20 cellular contexts compared by ENCODE assay signal in genomic region chr11:120226714-120227113, GRCh38. TPM values are rescaled to one million over a fixed set of nuclear protein-coding genes. Genes with fewer than 3 reads are reported as not detected.
DNase-seq lines count a peak whose midpoint lies in the region; ATAC-seq and TF ChIP-seq lines count a peak whose summit lies in the region.
"Had no signal": no experiment of that assay in that cellular context is flagged by ENCODE, and none has a peak within 500 bp of the region (broad histone marks: within the 10 kb centered on the region; RNA-seq: fewer than 3 reads in every experiment).

No MANE protein-coding gene starts in this region.

- ATAC-seq in right lobe of liver, result no peak
- ATAC-seq in GM19328 (IDR thresholded peaks at IDR 0.05; ENCODE audit: unreplicated experiment), result no peak
- ATAC-seq: HCT116 had no signal

- no peak overlapping the region for H3K4me3 Mint-ChIP-seq in endodermal cell
- H3K4me3 Mint-ChIP-seq: CD4-positive, alpha-beta memory T cell had no signal

- TF ChIP-seq EP300 in tibial nerve (IDR thresholded peaks at IDR 0.05), result no peak

- peaks cover 3% of the 10 kb centered on the region for H3K4me1 Mint-ChIP-seq in endodermal cell

- H3K27me3 Mint-ChIP-seq in endodermal cell (ENCODE audit: insufficient read depth), result peaks cover 34% of the 10 kb centered on the region

- H3K36me3 ChIP-seq in adipocyte (ENCODE audit: control insufficient read depth, insufficient read depth, low read length, severe bottlenecking) (peaks cover 65% of the 10 kb centered on the region), endodermal cell (ENCODE audit: control insufficient read depth, insufficient read depth, low read length) (no peaks in the 10 kb centered on the region), right lobe of liver (peaks cover 0 to 49% (median 14%) of the 10 kb centered on the region in 4 donors), tibial nerve (peaks cover 0 to 41% (median 0%) of the 10 kb centered on the region in 3 donors)

- WGBS in endodermal cell (ENCODE audit: insufficient coverage in 1 of 2, insufficient read length in 1 of 2), 2 experiments, result 84 to 86% methylated on average over 12 to 13 of the region's 13 CpGs
- 67% methylated on average over 4 of the region's 13 CpGs for WGBS in right lobe of liver (ENCODE audit: insufficient coverage, low coverage, low lambda C conversion rate, missing lambda C conversion rate)
- WGBS in tibial nerve, 2 donors, result 69% methylated on average over 12 of the region's 13 CpGs

- H3K27ac ChIP-seq in endodermal cell (ENCODE audit: low read depth, low read length) (no peak overlapping the region), right lobe of liver (no peak overlapping the region), tibial nerve (peak overlapping the region; percentile 23 to 92 (median 65))
- H3K27ac ChIP-seq: KMS-11 had no signal

- peak; percentile 29 for TF ChIP-seq CTCF in endodermal cell (conservative IDR thresholded peaks at IDR 0.05)
- no peak for TF ChIP-seq CTCF in right lobe of liver (IDR thresholded peaks at IDR 0.05)
- TF ChIP-seq CTCF in tibial nerve (IDR thresholded peaks at IDR 0.05), result no peak

- DNase-seq in adipocyte (ENCODE audit: low read depth) (no peak), endodermal cell (no peak), right lobe of liver (no peak), tibial nerve (ENCODE audit: low spot score in 2 of 2) (no peak), GM03348 (ENCODE audit: low spot score) (no peak), SHP77 (lab: John Stamatoyannopoulos, UW) (no peak)
- DNase-seq: Caco-2; CD4-positive, alpha-beta memory T cell; DND-41; NCI-H1105 treated with DMSO at 0.1 percent for 48 hours; NCI-H2029 treated with DMSO at 0.1 percent for 48 hours; NCI-H2171; NCI-H446; NCI-H526; Peyer's patch had no signal

- no peaks in the 10 kb centered on the region for H3K36me3 Mint-ChIP-seq in endodermal cell (ENCODE audit: low read depth)
- H3K36me3 Mint-ChIP-seq: CD4-positive, alpha-beta memory T cell had no signal

- H3K4me3 ChIP-seq in adipocyte (ENCODE audit: low read length), result no peak overlapping the region
- H3K4me3 ChIP-seq in endodermal cell (ENCODE audit: low read length), result no peak overlapping the region
- no peak overlapping the region for H3K4me3 ChIP-seq in right lobe of liver
- H3K4me3 ChIP-seq in tibial nerve, result no peak overlapping the region
- H3K4me3 ChIP-seq: Peyer's patch had no signal

- H3K9me3 Mint-ChIP-seq in endodermal cell, result no peaks in the 10 kb centered on the region

- H3K9me3 ChIP-seq in adipocyte (ENCODE audit: control insufficient read depth, low read length) (no peaks in the 10 kb centered on the region), endodermal cell (ENCODE audit: control insufficient read depth, low read length) (no peaks in the 10 kb centered on the region), right lobe of liver (no peaks in the 10 kb centered on the region), tibial nerve (no peaks in the 10 kb centered on the region)
- H3K9me3 ChIP-seq: Caco-2, Peyer's patch had no signal

- intact Hi-C loops in right lobe of liver (cut with DNase I), result loop anchor here in 1 of 2 donors (5.0 kb wide), 1 partner anchor 54 kb away; no protein-coding TSS in a partner anchor

- H3K9ac ChIP-seq in adipocyte (ENCODE audit: low read length), result peak overlapping the region; percentile 41
- no peak overlapping the region for H3K9ac ChIP-seq in endodermal cell (ENCODE audit: extremely low read depth, low read length, poor library complexity, severe bottlenecking)
- H3K9ac ChIP-seq: KMS-11 had no signal

- H3K27ac Mint-ChIP-seq in endodermal cell, result no peak overlapping the region
- H3K27ac Mint-ChIP-seq: CD4-positive, alpha-beta memory T cell had no signal

- TF ChIP-seq POLR2A in right lobe of liver (IDR thresholded peaks at IDR 0.05), result peak; percentile 17
- TF ChIP-seq POLR2A in tibial nerve (IDR thresholded peaks at IDR 0.05), result no peak

- H3K4me1 ChIP-seq in adipocyte (ENCODE audit: control insufficient read depth, insufficient read depth, low read length), result peaks cover 23% of the 10 kb centered on the region
- H3K4me1 ChIP-seq in endodermal cell (ENCODE audit: control insufficient read depth, insufficient read depth, low read length), result no peaks in the 10 kb centered on the region
- H3K4me1 ChIP-seq in right lobe of liver, result peaks cover 0 to 12% (median 4%) of the 10 kb centered on the region in 4 donors
- H3K4me1 ChIP-seq in tibial nerve, result peaks cover 0 to 76% (median 24%) of the 10 kb centered on the region in 4 donors
- H3K4me1 ChIP-seq: Caco-2 had no signal

- H3K27me3 ChIP-seq in adipocyte (replicated peaks; ENCODE audit: control insufficient read depth, insufficient read depth, low read length), result no peaks in the 10 kb centered on the region
- peaks cover 14% of the 10 kb centered on the region for H3K27me3 ChIP-seq in endodermal cell (ENCODE audit: control insufficient read depth, insufficient read depth, low read length, poor library complexity, severe bottlenecking)
- H3K27me3 ChIP-seq in right lobe of liver, result no peaks in the 10 kb centered on the region
- H3K27me3 ChIP-seq in tibial nerve, result no peaks in the 10 kb centered on the region
- H3K27me3 ChIP-seq: Peyer's patch had no signal

RNA-seq across cellular contexts. Expression of gene POU2F3, which starts 13.2 kb away (rescaled TPM):
- total RNA-seq in endodermal cell (under 1 TPM in 1 of 2 donors, not detected in 1; 0.46 TPM), right lobe of liver (not detected), tibial nerve (under 1 TPM in 1 of 4 donors, not detected in 3; 0.22 TPM)
- 0.18 TPM for polyA plus RNA-seq in endodermal cell (2013, experiment 1 of 2)
- polyA plus RNA-seq in endodermal cell (2013, experiment 2 of 2), result 0.12 TPM
- total RNA-seq: Caco-2; CD4-positive, alpha-beta memory T cell; HT1080; SK-MEL-5 had no signal
- polyA plus RNA-seq: CD4-positive, alpha-beta memory T cell had no signal

RNA-seq across cellular contexts. Expression of gene OAF, which starts 15.9 kb away (rescaled TPM):
- total RNA-seq in endodermal cell, result 1 to 10 TPM; 1.7 to 3.6 TPM
- polyA plus RNA-seq in endodermal cell (2013, experiment 1 of 2), result 15.1 TPM
- 14.4 TPM for polyA plus RNA-seq in endodermal cell (2013, experiment 2 of 2)
- 100 to 1,000 TPM; 199 to 271 (median 220) TPM for total RNA-seq in right lobe of liver
- 100 to 1,000 TPM in 3 of 4 donors, 10 to 100 TPM in 1; 74.7 to 192 (median 124) TPM for total RNA-seq in tibial nerve

Comparison
In these comparisons a context has a peak if more than half of its experiments do, and no peak if none do; other contexts are left out.
1. H3K27ac ChIP-seq: peak in tibial nerve (4 of 4); none in endodermal cell (single experiment) and right lobe of liver (0 of 3).
2. RNA of gene OAF, which starts 15.9 kb away (total RNA-seq): 199 to 271 TPM in right lobe of liver and 74.7 to 192 TPM in tibial nerve; 1.7 to 3.6 TPM in endodermal cell; every median in the first group is over 10 times any median in the second.